ENCODE assay signal across 25 cellular contexts in the genomic region with DNA sequence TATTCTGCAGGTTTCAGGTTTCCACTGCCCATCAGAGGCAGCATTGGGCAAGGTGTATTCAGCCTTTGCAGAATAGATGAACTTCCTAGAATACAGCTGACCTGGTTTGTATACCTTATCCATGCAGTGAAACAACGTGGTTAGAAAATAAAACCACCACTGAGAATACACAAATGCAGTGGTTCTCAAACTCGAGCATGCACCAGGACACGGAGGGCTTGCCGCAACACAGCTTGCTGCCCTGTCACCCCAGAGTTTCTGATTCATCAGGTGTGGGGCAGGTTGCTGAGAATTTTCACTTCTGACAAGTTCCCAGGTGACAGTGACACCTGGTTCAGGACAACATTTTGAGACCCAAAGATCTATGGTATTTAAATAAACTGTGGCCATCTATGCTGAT.
"Had no signal": no experiment of that assay in that cellular context is flagged by ENCODE, and none has a peak within 500 bp of the region (broad histone marks: within the 10 kb centered on the region; RNA-seq: fewer than 3 reads in every experiment).

No MANE protein-coding gene starts in this region.

- H3K4me3 ChIP-seq: breast epithelium, gastrocnemius medialis, ovary, thyroid gland had no signal

- H3K9me3 ChIP-seq: breast epithelium, gastrocnemius medialis, neutrophil, ovary, thyroid gland had no signal

- DNase-seq: activated B cell treated with CpG ODN at 0.5 μM for 24 hours; activated CD4-positive, alpha-beta T cell treated with anti-CD3 and anti-CD28 coated beads for 4 hours; activated CD4-positive, alpha-beta T cell treated with anti-CD3 and anti-CD28 coated beads, Interleukin-2, amount 50 U/mL, for 48 hours; activated effector memory CD4-positive, alpha-beta T cell treated with Interleukin-2 at 50 U/mL for 16 hours; activated naive CD4-positive, alpha-beta T cell treated with anti-CD3 and anti-CD28 coated beads for 36 hours; activated naive CD8-positive, alpha-beta T cell treated with anti-CD3 and anti-CD28 coated beads, Interleukin-2, amount 10 ng/mL, durations not matched to agents 7 days and 5 days; activated T-cell treated with anti-CD3 and anti-CD28 coated beads, Interleukin-2, amount 50 U/mL, for 72 hours; amniotic stem cell; effector memory CD8-positive, alpha-beta T cell; gastrocnemius medialis; head of caudate nucleus; hypothalamus; midbrain; ovary; right cardiac atrium; stimulated activated CD4-positive, alpha-beta T cell treated with anti-CD3 and anti-CD28 coated beads, Interleukin-12 subunit alpha, Interleukin-12 subunit beta, amount 100 ng/mL, for 4 hours; stimulated activated CD4-positive, alpha-beta T cell treated with anti-CD3 and anti-CD28 coated beads, Interleukin-4, amount 100 ng/mL, for 4 hours; substantia nigra; thyroid gland had no signal

- ATAC-seq: activated T-cell treated with anti-CD3 and anti-CD28 coated beads, Interleukin-2, amount 50 U/mL, for 72 hours; effector memory CD8-positive, alpha-beta T cell; esophagus mucosa; gastrocnemius medialis; right cardiac atrium had no signal

- H3K4me1 ChIP-seq: breast epithelium, gastrocnemius medialis, thyroid gland had no signal

- FAIRE-seq: colon, endothelial cell of umbilical vein, islet of Langerhans had no signal

- H3K36me3 ChIP-seq: breast epithelium, gastrocnemius medialis, neutrophil, ovary, thyroid gland had no signal

- H3K27ac ChIP-seq: breast epithelium, gastrocnemius medialis, neutrophil, ovary, thyroid gland had no signal

- H3K27me3 ChIP-seq: breast epithelium, gastrocnemius medialis, neutrophil, ovary, thyroid gland had no signal
